Comparison of ENCODE assay signal across 1 cellular context in genomic region chr22:29073618-29074275, GRCh38.
TF ChIP-seq lines count a peak whose summit lies in the region.

No MANE protein-coding gene starts in this region.

TF ChIP-seq in H1, 55 proteins besides CTCF, POLR2A, EP300 and RAD21 (continued from another document):
- TF ChIP-seq, protein P1, sequence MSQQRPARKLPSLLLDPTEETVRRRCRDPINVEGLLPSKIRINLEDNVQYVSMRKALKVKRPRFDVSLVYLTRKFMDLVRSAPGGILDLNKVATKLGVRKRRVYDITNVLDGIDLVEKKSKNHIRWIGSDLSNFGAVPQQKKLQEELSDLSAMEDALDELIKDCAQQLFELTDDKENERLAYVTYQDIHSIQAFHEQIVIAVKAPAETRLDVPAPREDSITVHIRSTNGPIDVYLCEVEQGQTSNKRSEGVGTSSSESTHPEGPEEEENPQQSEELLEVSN (IDR thresholded peaks at IDR 0.05): 0 out of 2 replicates have a peak, but pooled peaks have one; percentile 23
- peak; percentile 81; the same call in 1 of the 2 replicates for TF ChIP-seq YY1 (IDR thresholded peaks at IDR 0.05; ENCODE audit: low read depth, low read length)
- 0 out of 2 replicates have a peak, but pooled peaks have one; percentile 3 for TF ChIP-seq TBP (IDR thresholded peaks at IDR 0.05; ENCODE audit: low read depth, low read length)
- TF ChIP-seq SUZ12 (IDR thresholded peaks at IDR 0.05; ENCODE audit: low read length): peak; percentile 49
- TF ChIP-seq, protein P2, sequence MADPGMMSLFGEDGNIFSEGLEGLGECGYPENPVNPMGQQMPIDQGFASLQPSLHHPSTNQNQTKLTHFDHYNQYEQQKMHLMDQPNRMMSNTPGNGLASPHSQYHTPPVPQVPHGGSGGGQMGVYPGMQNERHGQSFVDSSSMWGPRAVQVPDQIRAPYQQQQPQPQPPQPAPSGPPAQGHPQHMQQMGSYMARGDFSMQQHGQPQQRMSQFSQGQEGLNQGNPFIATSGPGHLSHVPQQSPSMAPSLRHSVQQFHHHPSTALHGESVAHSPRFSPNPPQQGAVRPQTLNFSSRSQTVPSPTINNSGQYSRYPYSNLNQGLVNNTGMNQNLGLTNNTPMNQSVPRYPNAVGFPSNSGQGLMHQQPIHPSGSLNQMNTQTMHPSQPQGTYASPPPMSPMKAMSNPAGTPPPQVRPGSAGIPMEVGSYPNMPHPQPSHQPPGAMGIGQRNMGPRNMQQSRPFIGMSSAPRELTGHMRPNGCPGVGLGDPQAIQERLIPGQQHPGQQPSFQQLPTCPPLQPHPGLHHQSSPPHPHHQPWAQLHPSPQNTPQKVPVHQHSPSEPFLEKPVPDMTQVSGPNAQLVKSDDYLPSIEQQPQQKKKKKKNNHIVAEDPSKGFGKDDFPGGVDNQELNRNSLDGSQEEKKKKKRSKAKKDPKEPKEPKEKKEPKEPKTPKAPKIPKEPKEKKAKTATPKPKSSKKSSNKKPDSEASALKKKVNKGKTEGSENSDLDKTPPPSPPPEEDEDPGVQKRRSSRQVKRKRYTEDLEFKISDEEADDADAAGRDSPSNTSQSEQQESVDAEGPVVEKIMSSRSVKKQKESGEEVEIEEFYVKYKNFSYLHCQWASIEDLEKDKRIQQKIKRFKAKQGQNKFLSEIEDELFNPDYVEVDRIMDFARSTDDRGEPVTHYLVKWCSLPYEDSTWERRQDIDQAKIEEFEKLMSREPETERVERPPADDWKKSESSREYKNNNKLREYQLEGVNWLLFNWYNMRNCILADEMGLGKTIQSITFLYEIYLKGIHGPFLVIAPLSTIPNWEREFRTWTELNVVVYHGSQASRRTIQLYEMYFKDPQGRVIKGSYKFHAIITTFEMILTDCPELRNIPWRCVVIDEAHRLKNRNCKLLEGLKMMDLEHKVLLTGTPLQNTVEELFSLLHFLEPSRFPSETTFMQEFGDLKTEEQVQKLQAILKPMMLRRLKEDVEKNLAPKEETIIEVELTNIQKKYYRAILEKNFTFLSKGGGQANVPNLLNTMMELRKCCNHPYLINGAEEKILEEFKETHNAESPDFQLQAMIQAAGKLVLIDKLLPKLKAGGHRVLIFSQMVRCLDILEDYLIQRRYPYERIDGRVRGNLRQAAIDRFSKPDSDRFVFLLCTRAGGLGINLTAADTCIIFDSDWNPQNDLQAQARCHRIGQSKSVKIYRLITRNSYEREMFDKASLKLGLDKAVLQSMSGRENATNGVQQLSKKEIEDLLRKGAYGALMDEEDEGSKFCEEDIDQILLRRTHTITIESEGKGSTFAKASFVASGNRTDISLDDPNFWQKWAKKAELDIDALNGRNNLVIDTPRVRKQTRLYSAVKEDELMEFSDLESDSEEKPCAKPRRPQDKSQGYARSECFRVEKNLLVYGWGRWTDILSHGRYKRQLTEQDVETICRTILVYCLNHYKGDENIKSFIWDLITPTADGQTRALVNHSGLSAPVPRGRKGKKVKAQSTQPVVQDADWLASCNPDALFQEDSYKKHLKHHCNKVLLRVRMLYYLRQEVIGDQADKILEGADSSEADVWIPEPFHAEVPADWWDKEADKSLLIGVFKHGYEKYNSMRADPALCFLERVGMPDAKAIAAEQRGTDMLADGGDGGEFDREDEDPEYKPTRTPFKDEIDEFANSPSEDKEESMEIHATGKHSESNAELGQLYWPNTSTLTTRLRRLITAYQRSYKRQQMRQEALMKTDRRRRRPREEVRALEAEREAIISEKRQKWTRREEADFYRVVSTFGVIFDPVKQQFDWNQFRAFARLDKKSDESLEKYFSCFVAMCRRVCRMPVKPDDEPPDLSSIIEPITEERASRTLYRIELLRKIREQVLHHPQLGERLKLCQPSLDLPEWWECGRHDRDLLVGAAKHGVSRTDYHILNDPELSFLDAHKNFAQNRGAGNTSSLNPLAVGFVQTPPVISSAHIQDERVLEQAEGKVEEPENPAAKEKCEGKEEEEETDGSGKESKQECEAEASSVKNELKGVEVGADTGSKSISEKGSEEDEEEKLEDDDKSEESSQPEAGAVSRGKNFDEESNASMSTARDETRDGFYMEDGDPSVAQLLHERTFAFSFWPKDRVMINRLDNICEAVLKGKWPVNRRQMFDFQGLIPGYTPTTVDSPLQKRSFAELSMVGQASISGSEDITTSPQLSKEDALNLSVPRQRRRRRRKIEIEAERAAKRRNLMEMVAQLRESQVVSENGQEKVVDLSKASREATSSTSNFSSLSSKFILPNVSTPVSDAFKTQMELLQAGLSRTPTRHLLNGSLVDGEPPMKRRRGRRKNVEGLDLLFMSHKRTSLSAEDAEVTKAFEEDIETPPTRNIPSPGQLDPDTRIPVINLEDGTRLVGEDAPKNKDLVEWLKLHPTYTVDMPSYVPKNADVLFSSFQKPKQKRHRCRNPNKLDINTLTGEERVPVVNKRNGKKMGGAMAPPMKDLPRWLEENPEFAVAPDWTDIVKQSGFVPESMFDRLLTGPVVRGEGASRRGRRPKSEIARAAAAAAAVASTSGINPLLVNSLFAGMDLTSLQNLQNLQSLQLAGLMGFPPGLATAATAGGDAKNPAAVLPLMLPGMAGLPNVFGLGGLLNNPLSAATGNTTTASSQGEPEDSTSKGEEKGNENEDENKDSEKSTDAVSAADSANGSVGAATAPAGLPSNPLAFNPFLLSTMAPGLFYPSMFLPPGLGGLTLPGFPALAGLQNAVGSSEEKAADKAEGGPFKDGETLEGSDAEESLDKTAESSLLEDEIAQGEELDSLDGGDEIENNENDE (IDR thresholded peaks at IDR 0.05; ENCODE audit: insufficient replicate concordance, low read length): no peak
- peak; percentile 87; the same call in 1 of the 2 replicates for TF ChIP-seq EGR1 (IDR thresholded peaks at IDR 0.05; ENCODE audit: borderline replicate concordance, low read depth, low read length)
- no peak for TF ChIP-seq POLR2AphosphoS5 (IDR thresholded peaks at IDR 0.05; ENCODE audit: low read depth, low read length)
- TF ChIP-seq TAF7 (optimal IDR thresholded peaks at IDR 0.05; ENCODE audit: borderline replicate concordance, low read depth, low read length): no peak
TF ChIP-seq in H1: peak in this region for 9.
